Comparison of ENCODE assay signal across 8 cellular contexts in genomic region chr15:38563723-38564519, GRCh38. TPM values are rescaled to one million over a fixed set of nuclear protein-coding genes. Genes with fewer than 3 reads are reported as not detected.
A peak's percentile ranks its signal among the peaks of the same experiment; 100 is the strongest.
DNase-seq lines count a peak whose midpoint lies in the region; ATAC-seq and TF ChIP-seq lines count a peak whose summit lies in the region.

No MANE protein-coding gene starts in this region.

- peak; percentile 45 to 53 for DNase-seq in NCI-H2081 (lab: John Stamatoyannopoulos, UW)
- no peak for DNase-seq in NCI-H2081 treated with DMSO at 0.1 percent for 48 hours (lab: John Stamatoyannopoulos, UW)
- peak; percentile 59 for DNase-seq in NCI-H2171 (lab: John Stamatoyannopoulos, UW)
- DNase-seq in activated CD8-positive, alpha-beta T cell treated with anti-CD3 and anti-CD28 coated beads, Interleukin-2, amount 10 ng/mL, durations not matched to agents 7 days and 5 days: peak; percentile 89
- DNase-seq in effector memory CD8-positive, alpha-beta T cell: peak; percentile 86 to 90 (median 89)
- DNase-seq in mesothelial cell of epicardium (ENCODE audit: low spot score in 2 of 2, unreplicated experiment in 2 of 2): peak; percentile 61 to 89
- DNase-seq in stimulated activated CD8-positive, alpha-beta memory T cell treated with anti-CD3 and anti-CD28 coated beads, Interleukin-2, amount 100 ng/mL, for 1 hour (ENCODE audit: low read depth in 2 of 2): peak; percentile 77

- CTCF ChIA-PET in activated CD8-positive, alpha-beta T cell treated with anti-CD3 and anti-CD28 coated beads, Interleukin-2, amount 10 ng/mL, durations not matched to agents 7 days and 5 days (lab: Charles Lee): interaction anchor here (0.8 to 9.3 kb wide), 53 partner anchors 9 to 580 kb away, joined by 3 to 572 read pairs (median 5); no protein-coding TSS in a partner anchor

- peaks cover 58% of the 10 kb centered on the region for H3K36me3 Mint-ChIP-seq in activated CD8-positive, alpha-beta T cell treated with anti-CD3 and anti-CD28 coated beads, Interleukin-2, amount 10 ng/mL, durations not matched to agents 7 days and 5 days (ENCODE audit: low read depth)
- H3K36me3 Mint-ChIP-seq in effector memory CD8-positive, alpha-beta T cell (ENCODE audit: insufficient read depth): peaks cover 52% of the 10 kb centered on the region
- H3K36me3 Mint-ChIP-seq in mesothelial cell of epicardium: no peaks in the 10 kb centered on the region

- peak; percentile 95 for TF ChIP-seq CTCF in mesothelial cell of epicardium (IDR thresholded peaks at IDR 0.05; ENCODE audit: unreplicated experiment)

- H3K9me3 Mint-ChIP-seq in activated CD8-positive, alpha-beta T cell treated with anti-CD3 and anti-CD28 coated beads, Interleukin-2, amount 10 ng/mL, durations not matched to agents 7 days and 5 days (ENCODE audit: insufficient read depth): peaks cover under 1% of the 10 kb centered on the region
- no peaks in the 10 kb centered on the region for H3K9me3 Mint-ChIP-seq in effector memory CD8-positive, alpha-beta T cell
- H3K9me3 Mint-ChIP-seq in mesothelial cell of epicardium: peaks cover 7% of the 10 kb centered on the region

- peak overlapping the region; percentile 94 for H3K4me3 Mint-ChIP-seq in activated CD8-positive, alpha-beta T cell treated with anti-CD3 and anti-CD28 coated beads, Interleukin-2, amount 10 ng/mL, durations not matched to agents 7 days and 5 days
- H3K4me3 Mint-ChIP-seq in effector memory CD8-positive, alpha-beta T cell: peak overlapping the region; percentile 96
- peak overlapping the region; percentile 75 for H3K4me3 Mint-ChIP-seq in mesothelial cell of epicardium

- H3K27me3 Mint-ChIP-seq in activated CD8-positive, alpha-beta T cell treated with anti-CD3 and anti-CD28 coated beads, Interleukin-2, amount 10 ng/mL, durations not matched to agents 7 days and 5 days (ENCODE audit: low read depth): no peaks in the 10 kb centered on the region
- H3K27me3 Mint-ChIP-seq in effector memory CD8-positive, alpha-beta T cell: no peaks in the 10 kb centered on the region
- H3K27me3 Mint-ChIP-seq in mesothelial cell of epicardium (ENCODE audit: low read depth): peaks cover 36% of the 10 kb centered on the region

- peak; percentile 74 for ATAC-seq in HG02798 (IDR thresholded peaks at IDR 0.05; ENCODE audit: poor library complexity, unreplicated experiment)
- peak; percentile 81 for ATAC-seq in activated CD8-positive, alpha-beta T cell treated with anti-CD3 and anti-CD28 coated beads, Interleukin-2, amount 10 ng/mL, durations not matched to agents 7 days and 5 days
- ATAC-seq in effector memory CD8-positive, alpha-beta T cell (replicated peaks): peak; percentile 74

- POLR2A ChIA-PET in activated CD8-positive, alpha-beta T cell treated with anti-CD3 and anti-CD28 coated beads, Interleukin-2, amount 10 ng/mL, durations not matched to agents 7 days and 5 days (lab: Charles Lee): interaction anchor here (0.6 to 9.4 kb wide), 45 partner anchors 8 to 1534 kb away, joined by 3 to 336 read pairs (median 4); no protein-coding TSS in a partner anchor

- peaks cover 58% of the 10 kb centered on the region for H3K4me1 Mint-ChIP-seq in activated CD8-positive, alpha-beta T cell treated with anti-CD3 and anti-CD28 coated beads, Interleukin-2, amount 10 ng/mL, durations not matched to agents 7 days and 5 days (ENCODE audit: low read depth)
- peaks cover 56 to 60% of the 10 kb centered on the region in 2 donors for H3K4me1 Mint-ChIP-seq in effector memory CD8-positive, alpha-beta T cell (ENCODE audit: low read depth in 2 of 2)
- peaks cover 19% of the 10 kb centered on the region for H3K4me1 Mint-ChIP-seq in mesothelial cell of epicardium

- peak overlapping the region; percentile 93 for H3K27ac Mint-ChIP-seq in activated CD8-positive, alpha-beta T cell treated with anti-CD3 and anti-CD28 coated beads, Interleukin-2, amount 10 ng/mL, durations not matched to agents 7 days and 5 days
- peak overlapping the region; percentile 93 to 95 for H3K27ac Mint-ChIP-seq in effector memory CD8-positive, alpha-beta T cell
- no peak overlapping the region for H3K27ac Mint-ChIP-seq in mesothelial cell of epicardium

RNA-seq across cellular contexts. Expression of gene RASGRP1, which starts 0.7 kb away (rescaled TPM):
- 100 to 1,000 TPM; 161 to 165 TPM for total RNA-seq in activated CD8-positive, alpha-beta T cell treated with anti-CD3 and anti-CD28 coated beads, Interleukin-2, amount 10 ng/mL, durations not matched to agents 7 days and 5 days
- total RNA-seq in mesothelial cell of epicardium: 3.7 to 4.8 TPM (median 4.4 TPM) in 3 replicates

Comparison
In these comparisons a context has a peak if more than half of its experiments do, and no peak if none do; other contexts are left out.
1. RNA of gene RASGRP1, which starts 0.7 kb away (total RNA-seq): 161 to 165 TPM in activated CD8-positive, alpha-beta T cell treated with anti-CD3 and anti-CD28 coated beads, Interleukin-2, amount 10 ng/mL, durations not matched to agents 7 days and 5 days; 3.7 to 4.8 TPM in mesothelial cell of epicardium; every median in the first group is over 10 times any median in the second.
2. Peak in every context shown above with its lines, with median percentiles within 50 percentile points of each other: ATAC-seq and H3K4me3 Mint-ChIP-seq.